Comparison of ENCODE assay signal across 21 cellular contexts in genomic region chr11:121863126-121863525, GRCh38.
DNase-seq lines count a peak whose midpoint lies in the region; ATAC-seq and TF ChIP-seq lines count a peak whose summit lies in the region.
"Had no signal": no experiment of that assay in that cellular context is flagged by ENCODE, and none has a peak within 500 bp of the region (broad histone marks: within the 10 kb centered on the region; RNA-seq: fewer than 3 reads in every experiment).

No MANE protein-coding gene starts in this region.

- no peak for ATAC-seq in PC-3

- no peaks in the 10 kb centered on the region for H4K20me1 ChIP-seq in PC-3 (ENCODE audit: low read length)
- H4K20me1 ChIP-seq in smooth muscle cell (ENCODE audit: low read depth), result no peaks in the 10 kb centered on the region
- H4K20me1 ChIP-seq: BLaER1 had no signal

- CTCF ChIA-PET in PC-3 (lab: Charles Lee), result no interaction called here
- CTCF ChIA-PET in activated CD4-positive, alpha-beta T cell treated with anti-CD3 and anti-CD28 coated beads, Interleukin-2, amount 10 ng/mL, durations not matched to agents 7 days and 5 days (lab: Charles Lee), result no interaction called here

- H3K79me2 ChIP-seq in PC-3 (ENCODE audit: low read length) (no peaks in the 10 kb centered on the region), smooth muscle cell (ENCODE audit: low read depth) (no peaks in the 10 kb centered on the region)

- no TSS peak for BruUV-seq in PC-3 (replicated peaks; lab: Mats Ljungman, UMichigan)

- TF ChIP-seq CTCF in PC-3 (conservative IDR thresholded peaks at IDR 0.05; ENCODE audit: low read depth, low read length) (no peak), fibroblast of villous mesenchyme (IDR thresholded peaks at IDR 0.05; ENCODE audit: insufficient read depth, low read depth, low read length) (no peak), smooth muscle cell (IDR thresholded peaks at IDR 0.05; ENCODE audit: borderline replicate concordance, insufficient read depth, poor library complexity, severe bottlenecking) (no peak)

- POLR2A ChIA-PET in PC-3 (lab: Charles Lee; ENCODE audit: unreplicated experiment), result no interaction called here
- POLR2A ChIA-PET in activated CD4-positive, alpha-beta T cell treated with anti-CD3 and anti-CD28 coated beads, Interleukin-2, amount 10 ng/mL, durations not matched to agents 7 days and 5 days (lab: Charles Lee), result no interaction called here

- no peaks in the 10 kb centered on the region for H3K27me3 Mint-ChIP-seq in activated CD4-positive, alpha-beta T cell treated with anti-CD3 and anti-CD28 coated beads, Interleukin-2, amount 10 ng/mL, durations not matched to agents 7 days and 5 days
- H3K27me3 Mint-ChIP-seq: CD4-positive, alpha-beta memory T cell; CD4-positive, CD25-positive, alpha-beta regulatory T cell had no signal

- no peak for DNase-seq in PC-3
- peak; percentile 28 for DNase-seq in fibroblast of gingiva (ENCODE audit: low read depth)
- DNase-seq in fibroblast of villous mesenchyme (ENCODE audit: low read depth), result peak; percentile 66
- DNase-seq in smooth muscle cell (lab: John Stamatoyannopoulos, UW; ENCODE audit: unreplicated experiment), result no peak
- DNase-seq in NCI-H1048 (lab: John Stamatoyannopoulos, UW), result no peak
- DNase-seq in activated T-cell treated with anti-CD3 and anti-CD28 coated beads, Interleukin-2, amount 50 U/mL, for 1 hour, result no peak
- no peak for DNase-seq in DMS153 (lab: John Stamatoyannopoulos, UW)
- no peak for DNase-seq in activated CD4-positive, alpha-beta T cell treated with anti-CD3 and anti-CD28 coated beads, Interleukin-2, amount 10 ng/mL, durations not matched to agents 7 days and 5 days
- DNase-seq: 8988T; ACHN; BE2C; C1 segment of cervical spinal cord; CD4-positive, alpha-beta memory T cell; CD4-positive, CD25-positive, alpha-beta regulatory T cell; CD8-positive, alpha-beta memory T cell; COR-L47; DMS 273 treated with DMSO at 0.1 percent for 48 hours; DMS79 treated with DMSO at 0.1 percent for 48 hours; GF-D8 had no signal

- H3K36me3 Mint-ChIP-seq in activated CD4-positive, alpha-beta T cell treated with anti-CD3 and anti-CD28 coated beads, Interleukin-2, amount 10 ng/mL, durations not matched to agents 7 days and 5 days (ENCODE audit: low read depth), result no peaks in the 10 kb centered on the region
- H3K36me3 Mint-ChIP-seq: CD14-positive monocyte; CD4-positive, alpha-beta memory T cell; CD4-positive, CD25-positive, alpha-beta regulatory T cell; CD8-positive, alpha-beta memory T cell had no signal

- H3K4me3 Mint-ChIP-seq in activated CD4-positive, alpha-beta T cell treated with anti-CD3 and anti-CD28 coated beads, Interleukin-2, amount 10 ng/mL, durations not matched to agents 7 days and 5 days, result no peak overlapping the region
- H3K4me3 Mint-ChIP-seq: CD4-positive, alpha-beta memory T cell; CD4-positive, CD25-positive, alpha-beta regulatory T cell; CD8-positive, alpha-beta memory T cell had no signal

- no peak overlapping the region for H3K27ac ChIP-seq in PC-3 (ENCODE audit: low read length)
- H3K27ac ChIP-seq in smooth muscle cell (ENCODE audit: low read depth), result no peak overlapping the region
- H3K27ac ChIP-seq: BLaER1 had no signal

- H3K9ac ChIP-seq in PC-3 (ENCODE audit: low read length), result no peak overlapping the region
- no peak overlapping the region for H3K9ac ChIP-seq in smooth muscle cell (ENCODE audit: low read depth)
- H3K9ac ChIP-seq: BLaER1 had no signal

- H3K4me1 ChIP-seq in PC-3 (ENCODE audit: insufficient read depth, low read length) (no peaks in the 10 kb centered on the region), smooth muscle cell (ENCODE audit: low read depth) (no peaks in the 10 kb centered on the region)
- H3K4me1 ChIP-seq: BE2C, BLaER1 had no signal

- 0 out of 2 replicates have a peak overlapping the region, but pooled peaks have one; percentile 7 for H2AFZ ChIP-seq in PC-3 (ENCODE audit: low read length)
- H2AFZ ChIP-seq in smooth muscle cell (ENCODE audit: low read depth), result peak overlapping the region; percentile 1

- H3K27me3 ChIP-seq in PC-3 (ENCODE audit: low read length), result no peaks in the 10 kb centered on the region
- H3K27me3 ChIP-seq in smooth muscle cell (ENCODE audit: low read depth), result no peaks in the 10 kb centered on the region
- H3K27me3 ChIP-seq: BE2C, BLaER1 had no signal

- intact Hi-C loops in PC-3 (cut with micrococcal nuclease), result no loop called here

- no peaks in the 10 kb centered on the region for H3K9me3 Mint-ChIP-seq in activated CD4-positive, alpha-beta T cell treated with anti-CD3 and anti-CD28 coated beads, Interleukin-2, amount 10 ng/mL, durations not matched to agents 7 days and 5 days

- no peaks in the 10 kb centered on the region for H3K36me3 ChIP-seq in PC-3 (ENCODE audit: low read depth, low read length)
- no peaks in the 10 kb centered on the region for H3K36me3 ChIP-seq in smooth muscle cell (ENCODE audit: low read depth)
- H3K36me3 ChIP-seq: BE2C, BLaER1 had no signal

- H3K4me3 ChIP-seq in PC-3 (ENCODE audit: low read length), result no peak overlapping the region
- no peak overlapping the region for H3K4me3 ChIP-seq in fibroblast of villous mesenchyme (ENCODE audit: low read depth, low read length)
- no peak overlapping the region for H3K4me3 ChIP-seq in smooth muscle cell
- H3K4me3 ChIP-seq: BLaER1 had no signal

- H3K4me1 Mint-ChIP-seq in activated CD4-positive, alpha-beta T cell treated with anti-CD3 and anti-CD28 coated beads, Interleukin-2, amount 10 ng/mL, durations not matched to agents 7 days and 5 days, result no peaks in the 10 kb centered on the region
- H3K4me1 Mint-ChIP-seq: CD14-positive monocyte; CD4-positive, alpha-beta memory T cell; CD4-positive, CD25-positive, alpha-beta regulatory T cell; CD8-positive, alpha-beta memory T cell had no signal

- 73% methylated on average over 4 of the region's 4 CpGs for WGBS in smooth muscle cell (ENCODE audit: low lambda C conversion rate)

- no peaks in the 10 kb centered on the region; the same call in 1 of the 2 replicates for H3K9me2 ChIP-seq in PC-3 (replicated peaks; ENCODE audit: low read length)

- H3K4me2 ChIP-seq in PC-3 (ENCODE audit: low read length) (no peak overlapping the region), smooth muscle cell (no peak overlapping the region)
- H3K4me2 ChIP-seq: BLaER1 had no signal

- no peaks in the 10 kb centered on the region for H3F3A ChIP-seq in PC-3 (ENCODE audit: low read length, unreplicated experiment)
- H3F3A ChIP-seq in smooth muscle cell (ENCODE audit: low read depth), result no peaks in the 10 kb centered on the region

- H3K27ac Mint-ChIP-seq in activated CD4-positive, alpha-beta T cell treated with anti-CD3 and anti-CD28 coated beads, Interleukin-2, amount 10 ng/mL, durations not matched to agents 7 days and 5 days, result no peak overlapping the region
- H3K27ac Mint-ChIP-seq: CD14-positive monocyte; CD4-positive, alpha-beta memory T cell; CD4-positive, CD25-positive, alpha-beta regulatory T cell; CD8-positive, alpha-beta memory T cell had no signal

- H3K9me3 ChIP-seq in PC-3 (ENCODE audit: low read length), result no peaks in the 10 kb centered on the region
- no peaks in the 10 kb centered on the region for H3K9me3 ChIP-seq in smooth muscle cell (replicated peaks; ENCODE audit: low read depth)
- H3K9me3 ChIP-seq: BE2C, BLaER1 had no signal

Comparison
In these comparisons a context has a peak if more than half of its experiments do, and no peak if none do; other contexts are left out.
1. DNase-seq: peak in fibroblast of gingiva (single experiment) and fibroblast of villous mesenchyme (single experiment); none in PC-3 (single experiment), smooth muscle cell (single experiment), NCI-H1048 (single experiment), activated T-cell treated with anti-CD3 and anti-CD28 coated beads, Interleukin-2, amount 50 U/mL, for 1 hour (single experiment), DMS153 (single experiment) and activated CD4-positive, alpha-beta T cell treated with anti-CD3 and anti-CD28 coated beads, Interleukin-2, amount 10 ng/mL, durations not matched to agents 7 days and 5 days (single experiment).